ENCODE assay signal across 8 cellular contexts in genomic region chr1:40848530-40849189, GRCh38. TPM values are rescaled to one million over a fixed set of nuclear protein-coding genes. Genes with fewer than 3 reads are reported as not detected.
A peak's percentile ranks its signal among the peaks of the same experiment; 100 is the strongest.
DNase-seq lines count a peak whose midpoint lies in the region; TF ChIP-seq lines count a peak whose summit lies in the region.

No MANE protein-coding gene starts in this region.

- H3K27ac ChIP-seq in BLaER1 treated with 17β-estradiol and CSF1 and Interleukin-3, amounts not matched to agents 10 nM and 100 nM: no peak overlapping the region
- no peak overlapping the region for H3K27ac ChIP-seq in testis

- no peaks in the 10 kb centered on the region for H3K27me3 ChIP-seq in BLaER1 treated with 17β-estradiol and CSF1 and Interleukin-3, amounts not matched to agents 10 nM and 100 nM
- H3K27me3 ChIP-seq in H7 (ENCODE audit: control insufficient read depth, insufficient read depth, low read length) (peaks cover 1% of the 10 kb centered on the region), testis (no peaks in the 10 kb centered on the region)

- intact Hi-C loops in testis (cut with DNase I; ENCODE audit: low total_unique reads): loop anchor here (5.0 to 10.0 kb wide), 2 partner anchors 74 to 104 kb away; no protein-coding TSS in a partner anchor

- DNase-seq in H7 (peak; percentile 85), NCI-H510A (lab: John Stamatoyannopoulos, UW) (peak; percentile 73), astrocyte of the hippocampus (ENCODE audit: low read depth, low spot score) (peak; percentile 81), iPS-NIHi11 (ENCODE audit: low spot score) (peak; percentile 78), testis (peak; percentile 76), germinal center (ENCODE audit: low spot score) (no peak)
- DNase-seq in stimulated activated naive CD4-positive, alpha-beta T cell treated with Interleukin-2 at 50 U/mL for 16 hours (lab: John Stamatoyannopoulos, UW): no peak

- peaks cover 10 to 54% (median 44%) of the 10 kb centered on the region in 10 experiments; a peak in 18 of 20 replicates for H3K4me1 ChIP-seq in BLaER1 treated with 17β-estradiol and CSF1 and Interleukin-3, amounts not matched to agents 10 nM and 100 nM
- peaks cover 3% of the 10 kb centered on the region for H3K4me1 ChIP-seq in testis

- TF ChIP-seq POLR2A in testis (IDR thresholded peaks at IDR 0.05): no peak

- no peaks in the 10 kb centered on the region for H4K20me1 ChIP-seq in BLaER1 treated with 17β-estradiol and CSF1 and Interleukin-3, amounts not matched to agents 10 nM and 100 nM

- WGBS in testis, 2 donors: 52 to 58% methylated on average over 6 of the region's 6 CpGs

- no peak overlapping the region for H3K4me3 ChIP-seq in BLaER1 treated with 17β-estradiol and CSF1 and Interleukin-3, amounts not matched to agents 10 nM and 100 nM
- H3K4me3 ChIP-seq in H7 (ENCODE audit: insufficient read depth, low read depth, low read length): no peak overlapping the region
- no peak overlapping the region for H3K4me3 ChIP-seq in testis

- no peaks in the 10 kb centered on the region for H3K9me3 ChIP-seq in BLaER1 treated with 17β-estradiol and CSF1 and Interleukin-3, amounts not matched to agents 10 nM and 100 nM (replicated peaks in 1 of 11)
- H3K9me3 ChIP-seq in testis: no peaks in the 10 kb centered on the region

- H3K4me2 ChIP-seq in BLaER1 treated with 17β-estradiol and CSF1 and Interleukin-3, amounts not matched to agents 10 nM and 100 nM: peak overlapping the region in 8 of 11 experiments; percentile 25 to 56 (median 45); a peak in 13 of 22 replicates

- 0 out of 22 replicates have a peak overlapping the region, but pooled peaks of 1 of the 11 experiments have one; percentile 9 for H3K9ac ChIP-seq in BLaER1 treated with 17β-estradiol and CSF1 and Interleukin-3, amounts not matched to agents 10 nM and 100 nM

- TF ChIP-seq CTCF in testis (IDR thresholded peaks at IDR 0.05): peak; percentile 75 to 89 (median 84)

- no peaks in the 10 kb centered on the region for H3K36me3 ChIP-seq in BLaER1 treated with 17β-estradiol and CSF1 and Interleukin-3, amounts not matched to agents 10 nM and 100 nM
- H3K36me3 ChIP-seq in H7 (replicated peaks; ENCODE audit: control insufficient read depth, insufficient read depth, low read length): no peaks in the 10 kb centered on the region
- H3K36me3 ChIP-seq in testis (ENCODE audit: low read depth, missing control alignments): no peaks in the 10 kb centered on the region

RNA-seq across cellular contexts. Expression of gene CITED4, which starts 13.5 kb away (rescaled TPM):
- 13.9 and 15.7 TPM in 2 replicates for total RNA-seq in H7 (2014; rRNA removed; shearing (Covaris generic))
- 100 to 1,000 TPM in 1 of 2 donors, 10 to 100 TPM in 1; 79.0 to 124 TPM for total RNA-seq in testis
- 20.1 TPM for polyA plus RNA-seq in testis (ENCODE audit: insufficient read depth, low read depth, low replicate concordance)

Comparison
In these comparisons a context has a peak if more than half of its experiments do, and no peak if none do; other contexts are left out.
1. DNase-seq: peak in H7 (single experiment), NCI-H510A (single experiment), astrocyte of the hippocampus (single experiment), iPS-NIHi11 (single experiment) and testis (single experiment); none in germinal center (single experiment) and stimulated activated naive CD4-positive, alpha-beta T cell treated with Interleukin-2 at 50 U/mL for 16 hours (single experiment).